Comparison of ENCODE assay signal across 1 cellular context in genomic region chr3:139541898-139542288, GRCh38.
TF ChIP-seq lines count a peak whose summit lies in the region.

No MANE protein-coding gene starts in this region.

TF ChIP-seq in HepG2, 621 proteins besides CTCF, POLR2A, EP300 and RAD21 (continued from another document):
- TF ChIP-seq, protein P1, sequence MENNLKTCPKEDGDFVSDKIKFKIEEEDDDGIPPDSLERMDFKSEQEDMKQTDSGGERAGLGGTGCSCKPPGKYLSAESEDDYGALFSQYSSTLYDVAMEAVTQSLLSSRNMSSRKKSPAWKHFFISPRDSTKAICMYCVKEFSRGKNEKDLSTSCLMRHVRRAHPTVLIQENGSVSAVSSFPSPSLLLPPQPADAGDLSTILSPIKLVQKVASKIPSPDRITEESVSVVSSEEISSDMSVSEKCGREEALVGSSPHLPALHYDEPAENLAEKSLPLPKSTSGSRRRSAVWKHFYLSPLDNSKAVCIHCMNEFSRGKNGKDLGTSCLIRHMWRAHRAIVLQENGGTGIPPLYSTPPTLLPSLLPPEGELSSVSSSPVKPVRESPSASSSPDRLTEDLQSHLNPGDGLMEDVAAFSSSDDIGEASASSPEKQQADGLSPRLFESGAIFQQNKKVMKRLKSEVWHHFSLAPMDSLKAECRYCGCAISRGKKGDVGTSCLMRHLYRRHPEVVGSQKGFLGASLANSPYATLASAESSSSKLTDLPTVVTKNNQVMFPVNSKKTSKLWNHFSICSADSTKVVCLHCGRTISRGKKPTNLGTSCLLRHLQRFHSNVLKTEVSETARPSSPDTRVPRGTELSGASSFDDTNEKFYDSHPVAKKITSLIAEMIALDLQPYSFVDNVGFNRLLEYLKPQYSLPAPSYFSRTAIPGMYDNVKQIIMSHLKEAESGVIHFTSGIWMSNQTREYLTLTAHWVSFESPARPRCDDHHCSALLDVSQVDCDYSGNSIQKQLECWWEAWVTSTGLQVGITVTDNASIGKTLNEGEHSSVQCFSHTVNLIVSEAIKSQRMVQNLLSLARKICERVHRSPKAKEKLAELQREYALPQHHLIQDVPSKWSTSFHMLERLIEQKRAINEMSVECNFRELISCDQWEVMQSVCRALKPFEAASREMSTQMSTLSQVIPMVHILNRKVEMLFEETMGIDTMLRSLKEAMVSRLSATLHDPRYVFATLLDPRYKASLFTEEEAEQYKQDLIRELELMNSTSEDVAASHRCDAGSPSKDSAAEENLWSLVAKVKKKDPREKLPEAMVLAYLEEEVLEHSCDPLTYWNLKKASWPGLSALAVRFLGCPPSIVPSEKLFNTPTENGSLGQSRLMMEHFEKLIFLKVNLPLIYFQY (CRISPR knock-in tag; IDR thresholded peaks at IDR 0.05; ENCODE audit: borderline replicate concordance): no peak
- no peak for TF ChIP-seq MLLT10 (CRISPR knock-in tag; IDR thresholded peaks at IDR 0.05)
- TF ChIP-seq, protein P2, sequence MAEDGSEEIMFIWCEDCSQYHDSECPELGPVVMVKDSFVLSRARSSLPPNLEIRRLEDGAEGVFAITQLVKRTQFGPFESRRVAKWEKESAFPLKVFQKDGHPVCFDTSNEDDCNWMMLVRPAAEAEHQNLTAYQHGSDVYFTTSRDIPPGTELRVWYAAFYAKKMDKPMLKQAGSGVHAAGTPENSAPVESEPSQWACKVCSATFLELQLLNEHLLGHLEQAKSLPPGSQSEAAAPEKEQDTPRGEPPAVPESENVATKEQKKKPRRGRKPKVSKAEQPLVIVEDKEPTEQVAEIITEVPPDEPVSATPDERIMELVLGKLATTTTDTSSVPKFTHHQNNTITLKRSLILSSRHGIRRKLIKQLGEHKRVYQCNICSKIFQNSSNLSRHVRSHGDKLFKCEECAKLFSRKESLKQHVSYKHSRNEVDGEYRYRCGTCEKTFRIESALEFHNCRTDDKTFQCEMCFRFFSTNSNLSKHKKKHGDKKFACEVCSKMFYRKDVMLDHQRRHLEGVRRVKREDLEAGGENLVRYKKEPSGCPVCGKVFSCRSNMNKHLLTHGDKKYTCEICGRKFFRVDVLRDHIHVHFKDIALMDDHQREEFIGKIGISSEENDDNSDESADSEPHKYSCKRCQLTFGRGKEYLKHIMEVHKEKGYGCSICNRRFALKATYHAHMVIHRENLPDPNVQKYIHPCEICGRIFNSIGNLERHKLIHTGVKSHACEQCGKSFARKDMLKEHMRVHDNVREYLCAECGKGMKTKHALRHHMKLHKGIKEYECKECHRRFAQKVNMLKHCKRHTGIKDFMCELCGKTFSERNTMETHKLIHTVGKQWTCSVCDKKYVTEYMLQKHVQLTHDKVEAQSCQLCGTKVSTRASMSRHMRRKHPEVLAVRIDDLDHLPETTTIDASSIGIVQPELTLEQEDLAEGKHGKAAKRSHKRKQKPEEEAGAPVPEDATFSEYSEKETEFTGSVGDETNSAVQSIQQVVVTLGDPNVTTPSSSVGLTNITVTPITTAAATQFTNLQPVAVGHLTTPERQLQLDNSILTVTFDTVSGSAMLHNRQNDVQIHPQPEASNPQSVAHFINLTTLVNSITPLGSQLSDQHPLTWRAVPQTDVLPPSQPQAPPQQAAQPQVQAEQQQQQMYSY (CRISPR knock-in tag; IDR thresholded peaks at IDR 0.05): no peak
- no peak for TF ChIP-seq ZNF589 (CRISPR knock-in tag; conservative IDR thresholded peaks at IDR 0.05)
- no peak for TF ChIP-seq ZNF430 (CRISPR knock-in tag; IDR thresholded peaks at IDR 0.05)
- TF ChIP-seq TRIM24 (CRISPR knock-in tag; IDR thresholded peaks at IDR 0.05): no peak
- no peak for TF ChIP-seq ZNF10 (CRISPR knock-in tag; IDR thresholded peaks at IDR 0.05; ENCODE audit: borderline replicate concordance, low read depth)
- TF ChIP-seq, protein P3, sequence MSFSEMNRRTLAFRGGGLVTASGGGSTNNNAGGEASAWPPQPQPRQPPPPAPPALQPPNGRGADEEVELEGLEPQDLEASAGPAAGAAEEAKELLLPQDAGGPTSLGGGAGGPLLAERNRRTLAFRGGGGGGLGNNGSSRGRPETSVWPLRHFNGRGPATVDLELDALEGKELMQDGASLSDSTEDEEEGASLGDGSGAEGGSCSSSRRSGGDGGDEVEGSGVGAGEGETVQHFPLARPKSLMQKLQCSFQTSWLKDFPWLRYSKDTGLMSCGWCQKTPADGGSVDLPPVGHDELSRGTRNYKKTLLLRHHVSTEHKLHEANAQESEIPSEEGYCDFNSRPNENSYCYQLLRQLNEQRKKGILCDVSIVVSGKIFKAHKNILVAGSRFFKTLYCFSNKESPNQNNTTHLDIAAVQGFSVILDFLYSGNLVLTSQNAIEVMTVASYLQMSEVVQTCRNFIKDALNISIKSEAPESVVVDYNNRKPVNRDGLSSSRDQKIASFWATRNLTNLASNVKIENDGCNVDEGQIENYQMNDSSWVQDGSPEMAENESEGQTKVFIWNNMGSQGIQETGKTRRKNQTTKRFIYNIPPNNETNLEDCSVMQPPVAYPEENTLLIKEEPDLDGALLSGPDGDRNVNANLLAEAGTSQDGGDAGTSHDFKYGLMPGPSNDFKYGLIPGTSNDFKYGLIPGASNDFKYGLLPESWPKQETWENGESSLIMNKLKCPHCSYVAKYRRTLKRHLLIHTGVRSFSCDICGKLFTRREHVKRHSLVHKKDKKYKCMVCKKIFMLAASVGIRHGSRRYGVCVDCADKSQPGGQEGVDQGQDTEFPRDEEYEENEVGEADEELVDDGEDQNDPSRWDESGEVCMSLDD (CRISPR knock-in tag; IDR thresholded peaks at IDR 0.05; ENCODE audit: borderline replicate concordance): no peak
- no peak for TF ChIP-seq NKX3-1 (CRISPR knock-in tag; IDR thresholded peaks at IDR 0.05)
- no peak for TF ChIP-seq HOXA3 (CRISPR knock-in tag; IDR thresholded peaks at IDR 0.05)
- no peak for TF ChIP-seq ATF7 (IDR thresholded peaks at IDR 0.05)
- no peak for TF ChIP-seq ATF7 (CRISPR knock-in tag; IDR thresholded peaks at IDR 0.05)
- no peak for TF ChIP-seq THYN1 (CRISPR knock-in tag; IDR thresholded peaks at IDR 0.05; ENCODE audit: borderline replicate concordance, low read depth)
- TF ChIP-seq, protein P4, sequence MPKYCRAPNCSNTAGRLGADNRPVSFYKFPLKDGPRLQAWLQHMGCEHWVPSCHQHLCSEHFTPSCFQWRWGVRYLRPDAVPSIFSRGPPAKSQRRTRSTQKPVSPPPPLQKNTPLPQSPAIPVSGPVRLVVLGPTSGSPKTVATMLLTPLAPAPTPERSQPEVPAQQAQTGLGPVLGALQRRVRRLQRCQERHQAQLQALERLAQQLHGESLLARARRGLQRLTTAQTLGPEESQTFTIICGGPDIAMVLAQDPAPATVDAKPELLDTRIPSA (CRISPR knock-in tag; IDR thresholded peaks at IDR 0.05; ENCODE audit: borderline replicate concordance): no peak
- no peak for TF ChIP-seq PAF1 (CRISPR knock-in tag; IDR thresholded peaks at IDR 0.05)
- no peak for TF ChIP-seq BRCA1 (CRISPR knock-in tag; IDR thresholded peaks at IDR 0.05)
